ENCODE assay signal across 16 cellular contexts in the genomic region with DNA sequence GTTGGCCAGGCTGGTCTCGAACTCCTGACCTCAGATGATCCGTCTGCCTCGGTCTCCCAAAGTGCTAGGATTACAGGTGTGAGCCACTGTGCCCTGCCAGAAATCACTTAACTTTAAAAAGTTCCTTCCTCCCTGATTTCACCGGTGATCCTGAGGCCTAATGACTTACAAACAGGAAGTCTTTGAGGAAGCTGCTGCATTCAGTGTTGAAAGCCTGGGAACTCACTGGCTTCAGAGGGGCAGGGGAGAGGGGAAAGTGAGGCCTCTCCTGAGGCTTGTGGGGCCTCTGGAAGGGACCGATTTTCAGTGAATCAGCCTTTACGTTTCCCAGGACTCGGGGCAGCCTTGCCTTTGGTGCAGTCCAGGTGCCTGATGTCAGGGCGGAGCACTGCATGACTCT. TPM values are rescaled to one million over a fixed set of nuclear protein-coding genes. Genes with fewer than 3 reads are reported as not detected.
"Had no signal": no experiment of that assay in that cellular context is flagged by ENCODE, and none has a peak within 500 bp of the region (broad histone marks: within the 10 kb centered on the region; RNA-seq: fewer than 3 reads in every experiment).

No MANE protein-coding gene starts in this region.

- DNase-seq: activated CD4-positive, alpha-beta T cell treated with anti-CD3 and anti-CD28 coated beads, Interleukin-2, amount 50 U/mL, for 1 hour; activated naive CD4-positive, alpha-beta T cell treated with anti-CD3 and anti-CD28 coated beads for 36 hours; activated T-cell treated with anti-CD3 and anti-CD28 coated beads for 4 hours; naive thymus-derived CD8-positive, alpha-beta T cell; sigmoid colon; stimulated activated CD4-positive, alpha-beta T cell treated with anti-CD3 and anti-CD28 coated beads, Interleukin-2, amount 100 ng/mL, for 24 hours; stimulated activated naive CD4-positive, alpha-beta T cell treated with Interleukin-2 at 50 U/mL for 16 hours; T-helper 2 cell; upper lobe of left lung had no signal

- FAIRE-seq: keratinocyte had no signal

- H3K4me3 ChIP-seq: cardiac muscle cell, gastroesophageal sphincter, psoas muscle, sigmoid colon, suprapubic skin, upper lobe of left lung had no signal

- H3K4me1 ChIP-seq: gastroesophageal sphincter, psoas muscle, sigmoid colon, suprapubic skin, upper lobe of left lung had no signal

- H3K9me3 ChIP-seq: gastroesophageal sphincter, psoas muscle, sigmoid colon, suprapubic skin, upper lobe of left lung had no signal

- H3K27ac ChIP-seq: cardiac muscle cell, gastroesophageal sphincter, psoas muscle, sigmoid colon, suprapubic skin, upper lobe of left lung had no signal

- H3K27me3 ChIP-seq: cardiac muscle cell, gastroesophageal sphincter, sigmoid colon, suprapubic skin, upper lobe of left lung had no signal

- H3K36me3 ChIP-seq: cardiac muscle cell, gastroesophageal sphincter, sigmoid colon, suprapubic skin, upper lobe of left lung had no signal

- ATAC-seq: activated T-helper 17 cell treated with anti-CD3 and anti-CD28 coated beads, Interleukin-2, amount 50 U/mL, for 72 hours; gastroesophageal sphincter; naive thymus-derived CD8-positive, alpha-beta T cell; psoas muscle had no signal

RNA-seq across cellular contexts. Expression of a gene that starts 30.2 kb away (rescaled TPM):
- total RNA-seq: activated CD8-positive, alpha-beta memory T cell treated with anti-CD3 and anti-CD28 coated beads for 36 hours; activated naive CD4-positive, alpha-beta T cell treated with anti-CD3 and anti-CD28 coated beads for 36 hours; activated T-helper 17 cell treated with anti-CD3 and anti-CD28 coated beads, Interleukin-2, amount 50 U/mL, for 72 hours had no signal
- polyA plus RNA-seq: naive thymus-derived CD8-positive, alpha-beta T cell had no signal
